In genomic region chr15:80878242-80878866, GRCh38 we compare ENCODE assay signal across 1 cellular context.
TF ChIP-seq lines count a peak whose summit lies in the region.

No MANE protein-coding gene starts in this region.

TF ChIP-seq in GM23338, 12 proteins besides CTCF, POLR2A, EP300 and RAD21 (continued from another document):
- no peak for TF ChIP-seq ZNF114 (CRISPR knock-in tag; IDR thresholded peaks at IDR 0.05)
- TF ChIP-seq CREB1 (CRISPR knock-in tag; IDR thresholded peaks at IDR 0.05; ENCODE audit: low read depth): no peak
- no peak for TF ChIP-seq EZH2phosphoT487 (IDR thresholded peaks at IDR 0.05; ENCODE audit: unreplicated experiment)
- no peak for TF ChIP-seq ETS1 (IDR thresholded peaks at IDR 0.05)
- TF ChIP-seq STAT1 (IDR thresholded peaks at IDR 0.05; ENCODE audit: unreplicated experiment): no peak
- TF ChIP-seq REST (IDR thresholded peaks at IDR 0.05; ENCODE audit: unreplicated experiment): no peak
- no peak for TF ChIP-seq ZNF462 (CRISPR knock-in tag; IDR thresholded peaks at IDR 0.05)
